Comparison of ENCODE assay signal across 1 cellular context in the genomic region with DNA sequence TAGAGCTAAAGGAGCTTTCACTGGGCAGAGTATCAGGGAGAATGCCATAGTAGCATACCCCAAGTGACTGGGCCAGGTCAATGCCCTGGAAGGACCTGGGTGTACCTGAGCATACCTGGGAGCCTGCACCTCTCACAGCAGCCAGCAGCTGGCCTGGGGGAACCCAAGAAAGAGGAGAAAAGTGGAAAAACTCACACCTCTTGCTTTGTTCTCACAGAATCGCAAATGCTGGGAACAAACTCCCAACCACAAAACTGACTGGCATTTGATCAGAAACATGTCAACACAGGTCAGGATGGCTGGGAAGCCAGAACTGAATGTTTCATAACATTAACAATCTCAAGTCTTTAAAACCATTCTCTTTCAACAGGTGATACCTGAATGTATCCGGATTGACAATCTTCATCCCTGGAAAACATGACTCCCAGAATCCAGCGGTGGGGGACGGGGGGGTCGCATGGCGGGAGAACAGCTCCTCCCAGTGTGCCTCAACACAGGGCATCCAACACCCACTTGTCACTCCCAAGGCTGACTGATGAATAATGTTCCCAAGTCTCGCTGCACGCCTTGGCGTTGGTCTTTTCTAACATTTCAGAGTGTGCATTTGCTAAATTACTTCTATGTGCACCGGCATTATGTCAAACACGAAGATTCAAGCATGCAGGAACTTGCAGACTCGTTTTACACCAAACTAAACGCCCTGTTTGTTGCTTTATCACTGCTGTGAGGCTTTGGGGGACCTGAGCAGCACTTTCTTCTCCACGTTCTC.
TF ChIP-seq lines count a peak whose summit lies in the region.

No MANE protein-coding gene starts in this region.

TF ChIP-seq in H1, 55 proteins besides CTCF, POLR2A, EP300 and RAD21:
- TF ChIP-seq SP2 (IDR thresholded peaks at IDR 0.05; ENCODE audit: low read length), result no peak
- TF ChIP-seq CEBPB (IDR thresholded peaks at IDR 0.05; ENCODE audit: low read depth, low read length), result no peak
- TF ChIP-seq FOSL1 (IDR thresholded peaks at IDR 0.05; ENCODE audit: insufficient read depth, low read depth, low read length), result no peak
- no peak for TF ChIP-seq TBP (IDR thresholded peaks at IDR 0.05; ENCODE audit: low read depth, low read length)
- no peak for TF ChIP-seq JUND (IDR thresholded peaks at IDR 0.05; ENCODE audit: low read length)
- no peak for TF ChIP-seq SUZ12 (IDR thresholded peaks at IDR 0.05; ENCODE audit: low read length)
- TF ChIP-seq CBX8 (IDR thresholded peaks at IDR 0.05; ENCODE audit: borderline replicate concordance, low read depth, low read length), result no peak
